In genomic region chr7:94223375-94224084, GRCh38 we compare ENCODE assay signal across 9 cellular contexts.
DNase-seq lines count a peak whose midpoint lies in the region; ATAC-seq and TF ChIP-seq lines count a peak whose summit lies in the region.
"Had no signal": no experiment of that assay in that cellular context is flagged by ENCODE, and none has a peak within 500 bp of the region (broad histone marks: within the 10 kb centered on the region; RNA-seq: fewer than 3 reads in every experiment).

No MANE protein-coding gene starts in this region.

- H3K36me3 ChIP-seq in ACC112 (ENCODE audit: insufficient read depth, low read length) = no peaks in the 10 kb centered on the region
- H3K36me3 ChIP-seq in spleen = no peaks in the 10 kb centered on the region
- H3K36me3 ChIP-seq: thoracic aorta had no signal

- WGBS in spleen, 5 donors = 36 to 65% (median 53%) methylated on average over 6 of the region's 6 CpGs

- H3K27ac ChIP-seq in ACC112 (ENCODE audit: low read depth, low read length) (no peak overlapping the region), spleen (no peak overlapping the region)
- H3K27ac ChIP-seq: thoracic aorta had no signal

- no peak overlapping the region for H3K27ac Mint-ChIP-seq in activated CD8-positive, alpha-beta T cell treated with anti-CD3 and anti-CD28 coated beads for 36 hours

- H3K79me2 ChIP-seq in ACC112 (ENCODE audit: control insufficient read depth, insufficient read depth, low read length, unreplicated experiment) = no peaks in the 10 kb centered on the region

- H3K4me3 Mint-ChIP-seq in activated CD8-positive, alpha-beta T cell treated with anti-CD3 and anti-CD28 coated beads for 36 hours = no peak overlapping the region

- TF ChIP-seq POLR2A in spleen (IDR thresholded peaks at IDR 0.05) = no peak

- TF ChIP-seq CTCF in spleen (IDR thresholded peaks at IDR 0.05 in 8 of 11, conservative IDR thresholded peaks at IDR 0.05 in 3 of 11) = peak in 9 of 11 experiments; percentile 15 to 55 (median 49)
- TF ChIP-seq CTCF in activated CD8-positive, alpha-beta T cell treated with anti-CD3 and anti-CD28 coated beads for 36 hours (IDR thresholded peaks at IDR 0.05) = no peak

- peak overlapping the region; percentile 26; the same call in 1 of the 2 replicates for H3K4me3 ChIP-seq in ACC112 (ENCODE audit: low read depth, low read length)
- no peak overlapping the region for H3K4me3 ChIP-seq in spleen
- H3K4me3 ChIP-seq: thoracic aorta had no signal

- H3K27me3 ChIP-seq in ACC112 (ENCODE audit: insufficient read depth, low read length) (no peaks in the 10 kb centered on the region), spleen (replicated peaks in 1 of 7) (no peaks in the 10 kb centered on the region)

- DNase-seq in NCI-H748 treated with DMSO at 0.1 percent for 48 hours (lab: John Stamatoyannopoulos, UW) = peak; percentile 85
- peak; percentile 77 for DNase-seq in fibroblast of peridontal ligament (ENCODE audit: extremely low read depth)
- DNase-seq in spleen = no peak
- no peak for DNase-seq in NCI-H774 (lab: John Stamatoyannopoulos, UW)
- DNase-seq in activated CD8-positive, alpha-beta T cell treated with anti-CD3 and anti-CD28 coated beads for 36 hours = no peak

- H3K4me1 ChIP-seq in ACC112 (ENCODE audit: control insufficient read depth, insufficient read depth, low read length, unreplicated experiment) (peaks cover 11% of the 10 kb centered on the region), spleen (no peaks in the 10 kb centered on the region)

- no peaks in the 10 kb centered on the region for H3K9me3 Mint-ChIP-seq in activated CD8-positive, alpha-beta T cell treated with anti-CD3 and anti-CD28 coated beads for 36 hours

- peak overlapping the region; percentile 70 for H2AFZ ChIP-seq in ACC112 (ENCODE audit: low read length, unreplicated experiment)

- no peaks in the 10 kb centered on the region for H3K27me3 Mint-ChIP-seq in activated CD8-positive, alpha-beta T cell treated with anti-CD3 and anti-CD28 coated beads for 36 hours

- H3K9me3 ChIP-seq in spleen = no peaks in the 10 kb centered on the region
- H3K9me3 ChIP-seq: thoracic aorta had no signal

- ATAC-seq in GM21576 (IDR thresholded peaks at IDR 0.05; ENCODE audit: unreplicated experiment) = peak; percentile 55
- no peak for ATAC-seq in activated CD8-positive, alpha-beta T cell treated with anti-CD3 and anti-CD28 coated beads for 36 hours
- no peak for ATAC-seq in HG03469 (IDR thresholded peaks at IDR 0.05; ENCODE audit: unreplicated experiment)

- POLR2A ChIA-PET in activated CD8-positive, alpha-beta T cell treated with anti-CD3 and anti-CD28 coated beads for 36 hours (lab: Charles Lee) = no interaction called here

- no peaks in the 10 kb centered on the region for H3K36me3 Mint-ChIP-seq in activated CD8-positive, alpha-beta T cell treated with anti-CD3 and anti-CD28 coated beads for 36 hours (ENCODE audit: low read depth)

- intact Hi-C loops in spleen (cut with DNase I; ENCODE audit: low total_unique reads) = no loop called here
- intact Hi-C loops in activated CD8-positive, alpha-beta T cell treated with anti-CD3 and anti-CD28 coated beads for 36 hours (cut with micrococcal nuclease) = no loop called here

- no peaks in the 10 kb centered on the region for H3K4me1 Mint-ChIP-seq in activated CD8-positive, alpha-beta T cell treated with anti-CD3 and anti-CD28 coated beads for 36 hours (ENCODE audit: low read depth)

- CTCF ChIA-PET in activated CD8-positive, alpha-beta T cell treated with anti-CD3 and anti-CD28 coated beads for 36 hours (lab: Charles Lee) = no interaction called here

Comparison
In these comparisons a context has a peak if more than half of its experiments do, and no peak if none do; other contexts are left out.
1. DNase-seq: peak in NCI-H748 treated with DMSO at 0.1 percent for 48 hours (single experiment) and fibroblast of peridontal ligament (single experiment); none in spleen (single experiment), NCI-H774 (single experiment) and activated CD8-positive, alpha-beta T cell treated with anti-CD3 and anti-CD28 coated beads for 36 hours (single experiment).